28 cellular contexts compared by ENCODE assay signal in the genomic region with DNA sequence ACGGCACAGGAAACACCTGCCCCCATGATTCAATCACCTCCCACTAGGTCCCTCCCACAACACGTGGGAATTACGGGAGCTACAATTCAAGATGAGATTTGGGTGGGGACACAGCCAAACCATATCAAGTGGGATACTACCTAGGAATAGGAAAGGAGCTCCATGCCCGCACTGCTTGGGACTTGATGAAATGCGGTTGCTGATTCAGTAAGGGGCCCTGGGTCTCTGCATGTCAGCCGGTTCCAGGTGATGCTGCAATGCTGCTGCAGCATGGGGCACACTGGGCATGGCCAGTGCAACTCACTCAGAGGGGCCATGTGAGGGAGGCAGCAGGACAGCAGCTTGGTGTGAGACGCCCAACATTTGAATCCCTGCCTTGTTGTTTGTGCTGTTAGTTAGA. TPM values are rescaled to one million over a fixed set of nuclear protein-coding genes. Genes with fewer than 3 reads are reported as not detected.
"Had no signal": no experiment of that assay in that cellular context is flagged by ENCODE, and none has a peak within 500 bp of the region (broad histone marks: within the 10 kb centered on the region; RNA-seq: fewer than 3 reads in every experiment).

No MANE protein-coding gene starts in this region.

- H3K4me3 Mint-ChIP-seq: naive thymus-derived CD4-positive, alpha-beta T cell; natural killer cell; nephron; neural progenitor cell; stimulated activated memory B cell treated with anti-CD40 and anti-IgM and Interleukin-4, amounts not matched to agents 10 μg/mL and 1 μg/mL and 100 μg/mL, for 72 hours; stimulated activated naive CD8-positive, alpha-beta T cell treated with anti-CD3 and anti-CD28 coated beads, Interleukin-15, amount 100 ng/mL, for 72 hours; type B pancreatic cell had no signal

- H3K4me1 ChIP-seq: neural progenitor cell, pancreas, prostate gland, right atrium auricular region, right lobe of liver, sigmoid colon, suprapubic skin, testis, tibial artery, transverse colon, vagina had no signal

- H3K4me3 ChIP-seq: neural progenitor cell, pancreas, prostate gland, right atrium auricular region, right lobe of liver, sigmoid colon, suprapubic skin, testis, tibial artery, transverse colon, vagina had no signal

- H3K27ac Mint-ChIP-seq: naive thymus-derived CD4-positive, alpha-beta T cell; natural killer cell; nephron; neural progenitor cell; stimulated activated memory B cell treated with anti-CD40 and anti-IgM and Interleukin-4, amounts not matched to agents 10 μg/mL and 1 μg/mL and 100 μg/mL, for 72 hours; stimulated activated naive CD8-positive, alpha-beta T cell treated with anti-CD3 and anti-CD28 coated beads, Interleukin-15, amount 100 ng/mL, for 72 hours; type B pancreatic cell had no signal

- ATAC-seq: naive thymus-derived CD4-positive, alpha-beta T cell; natural killer cell; pancreas; right lobe of liver; stimulated activated memory B cell treated with anti-CD40 and anti-IgM and Interleukin-4, amounts not matched to agents 10 μg/mL and 1 μg/mL and 100 μg/mL, for 72 hours; stimulated activated naive CD8-positive, alpha-beta T cell treated with anti-CD3 and anti-CD28 coated beads, Interleukin-15, amount 100 ng/mL, for 72 hours; stimulated activated naive CD8-positive, alpha-beta T cell treated with anti-CD3 and anti-CD28 coated beads, Interleukin-15, Interleukin-2, amounts not matched to agents 100 U/mL and 50 U/mL, for 24 hours had no signal

- H3K9me3 ChIP-seq: neutrophil, pancreas, prostate gland, right lobe of liver, suprapubic skin, testis, transverse colon had no signal

- H3K27me3 ChIP-seq: pancreas, right atrium auricular region, right lobe of liver, sigmoid colon, suprapubic skin, testis, tibial artery, vagina had no signal

- H3K36me3 ChIP-seq: neural progenitor cell, neutrophil, pancreas, prostate gland, right atrium auricular region, right lobe of liver, sigmoid colon, suprapubic skin, tibial artery, transverse colon, vagina had no signal

- H3K4me1 Mint-ChIP-seq: naive thymus-derived CD4-positive, alpha-beta T cell; natural killer cell; stimulated activated memory B cell treated with anti-CD40 and anti-IgM and Interleukin-4, amounts not matched to agents 10 μg/mL and 1 μg/mL and 100 μg/mL, for 72 hours; stimulated activated naive CD8-positive, alpha-beta T cell treated with anti-CD3 and anti-CD28 coated beads, Interleukin-15, amount 100 ng/mL, for 72 hours had no signal

- H3K36me3 Mint-ChIP-seq: natural killer cell; stimulated activated memory B cell treated with anti-CD40 and anti-IgM and Interleukin-4, amounts not matched to agents 10 μg/mL and 1 μg/mL and 100 μg/mL, for 72 hours; type B pancreatic cell had no signal

- DNase-seq: naive thymus-derived CD4-positive, alpha-beta T cell; natural killer cell; nucleus accumbens; pancreas; retina; right lobe of liver; sigmoid colon; small intestine; stimulated activated CD4-positive, alpha-beta T cell treated with anti-CD3 and anti-CD28 coated beads, Interleukin-15, amount 100 ng/mL, for 24 hours; stimulated activated CD4-positive, alpha-beta T cell treated with anti-CD3 and anti-CD28 coated beads, Interleukin-2, amount 100 ng/mL, for 24 hours; stimulated activated CD4-positive, alpha-beta T cell treated with anti-CD3 and anti-CD28 coated beads, Interleukin-2, amount 100 ng/mL, for 48 hours; stimulated activated CD4-positive, alpha-beta T cell treated with anti-CD3 and anti-CD28 coated beads, Interleukin-4, amount 100 ng/mL, for 24 hours; stimulated activated naive CD4-positive, alpha-beta T cell; stimulated activated naive CD8-positive, alpha-beta T cell treated with anti-CD3 and anti-CD28 coated beads, Interleukin-15, amount 100 ng/mL, for 72 hours; stimulated activated naive CD8-positive, alpha-beta T cell treated with anti-CD3 and anti-CD28 coated beads, Interleukin-15, Interleukin-2, amounts not matched to agents 100 U/mL and 50 U/mL, for 24 hours; substantia nigra; testis; tibial artery; transverse colon had no signal

- H3K27ac ChIP-seq: neural progenitor cell, neutrophil, pancreas, prostate gland, right atrium auricular region, right lobe of liver, sigmoid colon, suprapubic skin, testis, tibial artery, transverse colon, vagina had no signal

RNA-seq across cellular contexts. Expression of gene MSX1, which starts 34.0 kb away (rescaled TPM):
- total RNA-seq: naive thymus-derived CD4-positive, alpha-beta T cell; natural killer cell had no signal
